1 cellular context compared by ENCODE assay signal in genomic region chr5:17340816-17341215, GRCh38.
A peak's percentile ranks its signal among the peaks of the same experiment; 100 is the strongest.
TF ChIP-seq lines count a peak whose summit lies in the region.

No MANE protein-coding gene starts in this region.

TF ChIP-seq in HEK293, 187 proteins besides CTCF, POLR2A, EP300 and RAD21 (continued from another document):
- TF ChIP-seq ZBTB10 (tag by site-specific recombination; IDR thresholded peaks at IDR 0.05) (no peak), SCRT1 (tag by site-specific recombination; IDR thresholded peaks at IDR 0.05; ENCODE audit: borderline replicate concordance) (peak; percentile 15; the same call in 1 of the 2 replicates), ZNF660 (tag by site-specific recombination; IDR thresholded peaks at IDR 0.05) (no peak), PRDM2 (tag by site-specific recombination; IDR thresholded peaks at IDR 0.05; ENCODE audit: borderline replicate concordance) (no peak), ZNF37A (tag by site-specific recombination; IDR thresholded peaks at IDR 0.05) (no peak), ZNF426 (tag by site-specific recombination; IDR thresholded peaks at IDR 0.05) (no peak), ZNF366 (tag by site-specific recombination; conservative IDR thresholded peaks at IDR 0.05) (peak; percentile 37; the same call in 1 of the 2 replicates), WT1 (tag by site-specific recombination; IDR thresholded peaks at IDR 0.05) (no peak), ZNF510 (tag by site-specific recombination; IDR thresholded peaks at IDR 0.05; ENCODE audit: insufficient replicate concordance) (peak; percentile 6), ZNF146 (tag by site-specific recombination; IDR thresholded peaks at IDR 0.05) (no peak), ZXDB (tag by site-specific recombination; IDR thresholded peaks at IDR 0.05) (peak; percentile 44; the same call in 1 of the 2 replicates), ZNF391 (tag by site-specific recombination; IDR thresholded peaks at IDR 0.05; ENCODE audit: borderline replicate concordance, low read depth) (no peak), ZNF112 (tag by site-specific recombination; IDR thresholded peaks at IDR 0.05) (no peak)
- TF ChIP-seq, protein P1, sequence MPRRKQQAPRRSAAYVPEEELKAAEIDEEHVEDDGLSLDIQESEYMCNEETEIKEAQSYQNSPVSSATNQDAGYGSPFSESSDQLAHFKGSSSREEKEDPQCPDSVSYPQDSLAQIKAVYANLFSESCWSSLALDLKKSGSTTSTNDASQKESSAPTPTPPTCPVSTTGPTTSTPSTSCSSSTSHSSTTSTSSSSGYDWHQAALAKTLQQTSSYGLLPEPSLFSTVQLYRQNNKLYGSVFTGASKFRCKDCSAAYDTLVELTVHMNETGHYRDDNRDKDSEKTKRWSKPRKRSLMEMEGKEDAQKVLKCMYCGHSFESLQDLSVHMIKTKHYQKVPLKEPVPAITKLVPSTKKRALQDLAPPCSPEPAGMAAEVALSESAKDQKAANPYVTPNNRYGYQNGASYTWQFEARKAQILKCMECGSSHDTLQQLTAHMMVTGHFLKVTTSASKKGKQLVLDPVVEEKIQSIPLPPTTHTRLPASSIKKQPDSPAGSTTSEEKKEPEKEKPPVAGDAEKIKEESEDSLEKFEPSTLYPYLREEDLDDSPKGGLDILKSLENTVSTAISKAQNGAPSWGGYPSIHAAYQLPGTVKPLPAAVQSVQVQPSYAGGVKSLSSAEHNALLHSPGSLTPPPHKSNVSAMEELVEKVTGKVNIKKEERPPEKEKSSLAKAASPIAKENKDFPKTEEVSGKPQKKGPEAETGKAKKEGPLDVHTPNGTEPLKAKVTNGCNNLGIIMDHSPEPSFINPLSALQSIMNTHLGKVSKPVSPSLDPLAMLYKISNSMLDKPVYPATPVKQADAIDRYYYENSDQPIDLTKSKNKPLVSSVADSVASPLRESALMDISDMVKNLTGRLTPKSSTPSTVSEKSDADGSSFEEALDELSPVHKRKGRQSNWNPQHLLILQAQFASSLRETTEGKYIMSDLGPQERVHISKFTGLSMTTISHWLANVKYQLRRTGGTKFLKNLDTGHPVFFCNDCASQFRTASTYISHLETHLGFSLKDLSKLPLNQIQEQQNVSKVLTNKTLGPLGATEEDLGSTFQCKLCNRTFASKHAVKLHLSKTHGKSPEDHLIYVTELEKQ (tag by site-specific recombination; IDR thresholded peaks at IDR 0.05; ENCODE audit: borderline replicate concordance) = no peak
